15 cellular contexts compared by ENCODE assay signal in the genomic region with DNA sequence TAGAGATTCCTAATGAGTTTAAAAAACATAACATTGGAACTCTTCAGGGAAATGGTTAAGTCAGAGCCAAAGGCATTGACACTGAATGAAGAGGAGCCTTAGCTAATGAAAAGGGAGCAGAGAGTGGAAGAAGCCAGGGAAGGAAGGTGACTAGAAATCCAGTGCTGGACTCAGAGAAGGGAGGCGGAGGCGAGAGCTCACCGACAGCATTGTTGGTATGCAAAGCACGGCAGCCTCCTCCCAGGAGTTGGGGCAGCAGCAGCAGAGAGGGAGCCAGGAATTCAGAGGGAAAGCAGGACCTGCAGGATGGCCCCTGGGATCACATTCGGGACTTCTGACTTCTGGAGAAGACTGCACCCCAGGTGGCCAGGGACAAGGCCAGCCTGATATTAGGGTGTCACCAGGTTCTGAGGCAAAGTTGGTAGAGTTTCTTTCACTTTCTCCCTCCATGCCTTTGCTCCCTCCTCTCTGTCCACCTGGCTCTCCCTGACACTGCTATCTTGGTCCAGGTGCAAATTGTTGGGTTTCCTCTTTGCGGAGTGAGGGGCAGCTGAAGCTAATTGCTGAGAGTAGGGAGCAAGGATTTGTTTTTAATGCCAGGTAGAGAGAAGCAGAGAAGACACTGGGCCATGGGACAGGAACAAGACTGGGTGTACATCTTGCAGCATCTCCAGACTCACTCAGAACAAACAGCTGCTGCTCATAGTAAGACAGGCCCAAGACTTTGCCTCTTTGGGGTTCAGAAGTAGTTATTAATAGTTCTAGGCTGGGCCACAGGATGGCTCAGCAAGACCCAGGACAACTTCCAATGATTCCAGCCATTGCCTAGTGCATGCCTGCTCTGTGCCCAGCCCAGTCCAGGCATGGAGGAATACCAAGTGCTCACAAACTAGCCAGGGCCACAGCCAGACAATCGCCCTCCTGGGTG.
DNase-seq lines count a peak whose midpoint lies in the region; ATAC-seq, FAIRE-seq and TF ChIP-seq lines count a peak whose summit lies in the region.
"Had no signal": no experiment of that assay in that cellular context is flagged by ENCODE, and none has a peak within 500 bp of the region (broad histone marks: within the 10 kb centered on the region; RNA-seq: fewer than 3 reads in every experiment).

No MANE protein-coding gene starts in this region.

- ATAC-seq in WTC11 (peak; percentile 98), HG02970 (IDR thresholded peaks at IDR 0.05; ENCODE audit: low FRiP score, unreplicated experiment) (no peak)
- ATAC-seq: foreskin keratinocyte had no signal

- H3K79me2 ChIP-seq in osteoblast (ENCODE audit: insufficient read depth, low read length) (no peaks in the 10 kb centered on the region), Karpas-422 (ENCODE audit: low read length) (no peaks in the 10 kb centered on the region)

- H3K4me1 ChIP-seq in osteoblast (ENCODE audit: insufficient read depth, low read length), result no peaks in the 10 kb centered on the region
- H3K4me1 ChIP-seq in Karpas-422 (ENCODE audit: low read length), result peaks cover 18% of the 10 kb centered on the region
- H3K4me1 ChIP-seq: foreskin keratinocyte had no signal

- no peak overlapping the region for H3K9ac ChIP-seq in Karpas-422 (ENCODE audit: low read length)

- H3K4me1 Mint-ChIP-seq in WTC11, result peaks cover 23% of the 10 kb centered on the region
- H3K4me1 Mint-ChIP-seq: activated naive CD4-positive, alpha-beta T cell treated with anti-CD3 and anti-CD28 coated beads, Interleukin-2, amount 10 ng/mL, durations not matched to agents 7 days and 5 days had no signal

- H4K20me1 ChIP-seq in osteoblast (ENCODE audit: insufficient read depth, low read length) (no peaks in the 10 kb centered on the region), Karpas-422 (ENCODE audit: insufficient read depth, low read depth, low read length) (no peaks in the 10 kb centered on the region)

- H3K9me3 ChIP-seq in osteoblast (ENCODE audit: low read depth, low read length) (no peaks in the 10 kb centered on the region), Karpas-422 (ENCODE audit: low read length) (no peaks in the 10 kb centered on the region)

- no peak for FAIRE-seq in H54 (lab: Jason Lieb, UNC)
- FAIRE-seq: islet of Langerhans had no signal

- H3K4me3 ChIP-seq in H7 (ENCODE audit: insufficient read depth, low read depth, low read length), result no peak overlapping the region
- no peak overlapping the region for H3K4me3 ChIP-seq in osteoblast (ENCODE audit: insufficient read depth, low read length)
- no peak overlapping the region for H3K4me3 ChIP-seq in Karpas-422 (ENCODE audit: low read length)

- no peak overlapping the region for H2AFZ ChIP-seq in osteoblast (ENCODE audit: low read length)
- no peak overlapping the region for H2AFZ ChIP-seq in Karpas-422 (ENCODE audit: low read length)

- H3K27ac Mint-ChIP-seq in WTC11, result peak overlapping the region; percentile 77; the same call in 1 of the 2 replicates
- H3K27ac Mint-ChIP-seq: activated naive CD4-positive, alpha-beta T cell treated with anti-CD3 and anti-CD28 coated beads, Interleukin-2, amount 10 ng/mL, durations not matched to agents 7 days and 5 days had no signal

- POLR2A ChIA-PET in WTC11 (lab: Charles Lee), result interaction anchor here (0.6 to 1.5 kb wide), 2 partner anchors 9 to 113 kb away, joined by 3 to 4 read pairs; no protein-coding TSS in a partner anchor

- TF ChIP-seq POLR2A in H54 (IDR thresholded peaks at IDR 0.05; ENCODE audit: low read depth, low read length), result no peak

- TF ChIP-seq CTCF in WTC11 (IDR thresholded peaks at IDR 0.05), result no peak
- no peak for TF ChIP-seq CTCF in osteoblast (IDR thresholded peaks at IDR 0.05; ENCODE audit: extremely low read depth, low read depth, low read length)

- H3K4me3 Mint-ChIP-seq in WTC11, result no peak overlapping the region
- H3K4me3 Mint-ChIP-seq: activated naive CD4-positive, alpha-beta T cell treated with anti-CD3 and anti-CD28 coated beads, Interleukin-2, amount 10 ng/mL, durations not matched to agents 7 days and 5 days had no signal

- H3K9me2 ChIP-seq in Karpas-422 (replicated peaks; ENCODE audit: insufficient read depth, low read length), result no peaks in the 10 kb centered on the region

- H3K27me3 Mint-ChIP-seq in WTC11 (ENCODE audit: low read depth), result no peaks in the 10 kb centered on the region

- CTCF ChIA-PET in WTC11 (lab: Charles Lee), result interaction anchor here (1.5 kb wide), 1 partner anchor 13 kb away, joined by 3 read pairs; no protein-coding TSS in a partner anchor

- DNase-seq in H7 (peak; percentile 74), WTC11 (ENCODE audit: low spot score) (peak; percentile 69), hippocampal formation (lab: John Stamatoyannopoulos, UW) (peak; percentile 37 to 62), osteoblast (ENCODE audit: insufficient read length, low spot score, missing footprints) (peak; percentile 66), H54 (ENCODE audit: insufficient read length, low spot score) (no peak), Karpas-422 (no peak)
- no peak for DNase-seq in effector CD4-positive, alpha-beta T cell
- DNase-seq: activated naive CD4-positive, alpha-beta T cell treated with anti-CD3 and anti-CD28 coated beads, Interleukin-2, amount 10 ng/mL, durations not matched to agents 7 days and 5 days; central memory CD4-positive, alpha-beta T cell; foreskin keratinocyte; GF-D8; NCI-H1694 treated with DMSO at 0.1 percent for 48 hours; NCI-H510A treated with DMSO at 0.1 percent for 48 hours had no signal

- H3K9me3 Mint-ChIP-seq in WTC11, result peaks cover 12% of the 10 kb centered on the region
- H3K9me3 Mint-ChIP-seq: activated naive CD4-positive, alpha-beta T cell treated with anti-CD3 and anti-CD28 coated beads, Interleukin-2, amount 10 ng/mL, durations not matched to agents 7 days and 5 days had no signal

- H3K27ac ChIP-seq in osteoblast (ENCODE audit: low read depth, low read length), result no peak overlapping the region
- H3K27ac ChIP-seq in Karpas-422 (ENCODE audit: low read length), result no peak overlapping the region
- H3K27ac ChIP-seq: foreskin keratinocyte had no signal

- H3K27me3 ChIP-seq in H7 (ENCODE audit: control insufficient read depth, insufficient read depth, low read length) (no peaks in the 10 kb centered on the region), osteoblast (ENCODE audit: insufficient read depth, low read length) (peaks cover 25% of the 10 kb centered on the region), Karpas-422 (ENCODE audit: low read length) (no peaks in the 10 kb centered on the region; the same call in 1 of the 2 replicates)

- H3K36me3 Mint-ChIP-seq in WTC11, result no peaks in the 10 kb centered on the region
- H3K36me3 Mint-ChIP-seq: activated naive CD4-positive, alpha-beta T cell treated with anti-CD3 and anti-CD28 coated beads, Interleukin-2, amount 10 ng/mL, durations not matched to agents 7 days and 5 days had no signal

- H3K36me3 ChIP-seq in H7 (replicated peaks; ENCODE audit: control insufficient read depth, insufficient read depth, low read length) (no peaks in the 10 kb centered on the region), osteoblast (ENCODE audit: insufficient read depth, low read length) (no peaks in the 10 kb centered on the region), Karpas-422 (ENCODE audit: insufficient read depth, low read length) (no peaks in the 10 kb centered on the region)

- H3K4me2 ChIP-seq in osteoblast (ENCODE audit: insufficient read depth, low read length) (no peak overlapping the region), Karpas-422 (ENCODE audit: low read depth, low read length, poor library complexity, severe bottlenecking) (no peak overlapping the region)

TF ChIP-seq in WTC11, 78 proteins besides CTCF, POLR2A, EP300 and RAD21:
- TF ChIP-seq ZNF423 (CRISPR knock-in tag; IDR thresholded peaks at IDR 0.05), result no peak
- TF ChIP-seq, protein P1, sequence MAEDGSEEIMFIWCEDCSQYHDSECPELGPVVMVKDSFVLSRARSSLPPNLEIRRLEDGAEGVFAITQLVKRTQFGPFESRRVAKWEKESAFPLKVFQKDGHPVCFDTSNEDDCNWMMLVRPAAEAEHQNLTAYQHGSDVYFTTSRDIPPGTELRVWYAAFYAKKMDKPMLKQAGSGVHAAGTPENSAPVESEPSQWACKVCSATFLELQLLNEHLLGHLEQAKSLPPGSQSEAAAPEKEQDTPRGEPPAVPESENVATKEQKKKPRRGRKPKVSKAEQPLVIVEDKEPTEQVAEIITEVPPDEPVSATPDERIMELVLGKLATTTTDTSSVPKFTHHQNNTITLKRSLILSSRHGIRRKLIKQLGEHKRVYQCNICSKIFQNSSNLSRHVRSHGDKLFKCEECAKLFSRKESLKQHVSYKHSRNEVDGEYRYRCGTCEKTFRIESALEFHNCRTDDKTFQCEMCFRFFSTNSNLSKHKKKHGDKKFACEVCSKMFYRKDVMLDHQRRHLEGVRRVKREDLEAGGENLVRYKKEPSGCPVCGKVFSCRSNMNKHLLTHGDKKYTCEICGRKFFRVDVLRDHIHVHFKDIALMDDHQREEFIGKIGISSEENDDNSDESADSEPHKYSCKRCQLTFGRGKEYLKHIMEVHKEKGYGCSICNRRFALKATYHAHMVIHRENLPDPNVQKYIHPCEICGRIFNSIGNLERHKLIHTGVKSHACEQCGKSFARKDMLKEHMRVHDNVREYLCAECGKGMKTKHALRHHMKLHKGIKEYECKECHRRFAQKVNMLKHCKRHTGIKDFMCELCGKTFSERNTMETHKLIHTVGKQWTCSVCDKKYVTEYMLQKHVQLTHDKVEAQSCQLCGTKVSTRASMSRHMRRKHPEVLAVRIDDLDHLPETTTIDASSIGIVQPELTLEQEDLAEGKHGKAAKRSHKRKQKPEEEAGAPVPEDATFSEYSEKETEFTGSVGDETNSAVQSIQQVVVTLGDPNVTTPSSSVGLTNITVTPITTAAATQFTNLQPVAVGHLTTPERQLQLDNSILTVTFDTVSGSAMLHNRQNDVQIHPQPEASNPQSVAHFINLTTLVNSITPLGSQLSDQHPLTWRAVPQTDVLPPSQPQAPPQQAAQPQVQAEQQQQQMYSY (CRISPR knock-in tag; IDR thresholded peaks at IDR 0.05), result peak; percentile 96
TF ChIP-seq in WTC11: peak in this region for 1.

Comparison
In these comparisons a context has a peak if more than half of its experiments do, and no peak if none do; other contexts are left out.
1. DNase-seq: peak in H7 (single experiment), WTC11 (single experiment), hippocampal formation (2 of 2) and osteoblast (single experiment); none in effector CD4-positive, alpha-beta T cell (single experiment), H54 (single experiment) and Karpas-422 (single experiment).